ENCODE assay signal across 23 cellular contexts in the genomic region with DNA sequence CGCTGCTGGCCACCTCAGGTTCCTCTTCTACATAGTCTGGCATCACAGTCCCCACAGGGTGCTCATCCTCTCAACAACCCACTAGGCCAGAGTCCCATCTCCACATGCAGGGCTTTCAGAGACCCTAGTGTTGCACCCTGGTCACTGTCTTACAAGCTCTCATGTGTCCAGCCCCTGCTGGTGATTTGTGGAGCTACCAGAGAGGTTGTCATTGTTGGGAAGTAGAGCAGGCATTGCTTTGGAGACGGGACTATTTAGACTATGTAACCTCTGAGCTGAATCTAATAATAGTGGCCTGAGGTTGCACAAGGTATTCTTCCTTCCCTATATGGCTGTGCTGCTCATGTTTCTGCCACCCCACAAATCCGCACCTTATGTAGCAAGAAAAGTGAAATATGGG.
DNase-seq lines count a peak whose midpoint lies in the region; ATAC-seq and TF ChIP-seq lines count a peak whose summit lies in the region.
"Had no signal": no experiment of that assay in that cellular context is flagged by ENCODE, and none has a peak within 500 bp of the region (broad histone marks: within the 10 kb centered on the region; RNA-seq: fewer than 3 reads in every experiment).

No MANE protein-coding gene starts in this region.

- no peaks in the 10 kb centered on the region for H3K36me3 Mint-ChIP-seq in CD4-positive, alpha-beta T cell (ENCODE audit: low read depth)
- H3K36me3 Mint-ChIP-seq: T-cell had no signal

- H3K27ac Mint-ChIP-seq in CD4-positive, alpha-beta T cell: no peak overlapping the region
- H3K27ac Mint-ChIP-seq: activated CD4-positive, alpha-beta T cell treated with anti-CD3 and anti-CD28 coated beads, Interleukin-2, amount 10 ng/mL, durations not matched to agents 7 days and 5 days; T-cell had no signal

- no peak overlapping the region for H3K27ac ChIP-seq in CD4-positive, alpha-beta T cell (ENCODE audit: low read depth, low read length)
- H3K27ac ChIP-seq: adrenal gland, epithelial cell of prostate, upper lobe of left lung had no signal

- peaks cover 4% of the 10 kb centered on the region for H3K9me3 Mint-ChIP-seq in CD4-positive, alpha-beta T cell
- H3K9me3 Mint-ChIP-seq: activated CD4-positive, alpha-beta T cell treated with anti-CD3 and anti-CD28 coated beads, Interleukin-2, amount 10 ng/mL, durations not matched to agents 7 days and 5 days; neural crest cell had no signal

- H3K27me3 Mint-ChIP-seq in CD4-positive, alpha-beta T cell: no peaks in the 10 kb centered on the region
- H3K27me3 Mint-ChIP-seq: activated CD4-positive, alpha-beta T cell treated with anti-CD3 and anti-CD28 coated beads, Interleukin-2, amount 10 ng/mL, durations not matched to agents 7 days and 5 days; T-cell had no signal

- no peak for TF ChIP-seq CTCF in CD4-positive, alpha-beta T cell (IDR thresholded peaks at IDR 0.05)

- DNase-seq in NCI-H1694 treated with DMSO at 0.1 percent for 48 hours (lab: John Stamatoyannopoulos, UW) (peak; percentile 1), NCI-H1694 (lab: John Stamatoyannopoulos, UW) (no peak), NOMO-1 treated with DMSO at 0.1 percent for 48 hours (lab: John Stamatoyannopoulos, UW; ENCODE audit: unreplicated experiment) (peak; percentile 77), Right ventricle myocardium superior (no peak), sciatic nerve (ENCODE audit: low spot score) (no peak), NCI-H524 treated with DMSO at 0.1 percent for 48 hours (lab: John Stamatoyannopoulos, UW) (no peak)
- no peak for DNase-seq in CD4-positive, alpha-beta T cell
- DNase-seq: activated CD4-positive, alpha-beta T cell treated with anti-CD3 and anti-CD28 coated beads, Interleukin-2, amount 10 ng/mL, durations not matched to agents 7 days and 5 days; activated CD8-positive, alpha-beta memory T cell treated with anti-CD3 and anti-CD28 coated beads, Interleukin-2, amount 50 U/mL, for 48 hours; activated gamma-delta T cell; adrenal gland; dermis blood vessel endothelial cell; GDM1; Karpas-422; mucosa of descending colon; NCI-H774; RPMI8226; stimulated activated CD4-positive, alpha-beta T cell treated with anti-CD3 and anti-CD28 coated beads, Interleukin-4, amount 100 ng/mL, for 4 hours; T-cell; upper lobe of left lung had no signal

- intact Hi-C loops in Right ventricle myocardium superior (cut with DNase I): no loop called here
- intact Hi-C loops in sciatic nerve (cut with DNase I): no loop called here
- intact Hi-C loops in CD4-positive, alpha-beta T cell (cut with DNase I, micrococcal nuclease): no loop called here

- H3K4me1 Mint-ChIP-seq in CD4-positive, alpha-beta T cell (ENCODE audit: low read depth): no peaks in the 10 kb centered on the region
- H3K4me1 Mint-ChIP-seq: activated CD4-positive, alpha-beta T cell treated with anti-CD3 and anti-CD28 coated beads, Interleukin-2, amount 10 ng/mL, durations not matched to agents 7 days and 5 days; neural crest cell; T-cell had no signal

- peak; percentile 89 for ATAC-seq in Right ventricle myocardium superior (ENCODE audit: poor library complexity)
- ATAC-seq in sciatic nerve: peak; percentile 10
- no peak for ATAC-seq in HG02852 (IDR thresholded peaks at IDR 0.05; ENCODE audit: unreplicated experiment)
- no peak for ATAC-seq in CD4-positive, alpha-beta T cell (ENCODE audit: poor library complexity)
- ATAC-seq: mucosa of descending colon, T-cell had no signal

- CTCF ChIA-PET in CD4-positive, alpha-beta T cell (lab: Charles Lee): no interaction called here

- no peaks in the 10 kb centered on the region for H3K9me3 ChIP-seq in CD4-positive, alpha-beta T cell (ENCODE audit: control insufficient read depth, low read length)
- H3K9me3 ChIP-seq: adrenal gland, mucosa of descending colon, upper lobe of left lung had no signal

- POLR2A ChIA-PET in CD4-positive, alpha-beta T cell (lab: Charles Lee): no interaction called here

- no peaks in the 10 kb centered on the region for H3K27me3 ChIP-seq in CD4-positive, alpha-beta T cell (ENCODE audit: control insufficient read depth, insufficient read depth, low read length)
- H3K27me3 ChIP-seq: adrenal gland, upper lobe of left lung had no signal

- no peak overlapping the region for H3K4me3 Mint-ChIP-seq in CD4-positive, alpha-beta T cell
- H3K4me3 Mint-ChIP-seq: activated CD4-positive, alpha-beta T cell treated with anti-CD3 and anti-CD28 coated beads, Interleukin-2, amount 10 ng/mL, durations not matched to agents 7 days and 5 days; neural crest cell; T-cell had no signal

Comparison
In these comparisons a context has a peak if more than half of its experiments do, and no peak if none do; other contexts are left out.
1. DNase-seq: peak in NCI-H1694 treated with DMSO at 0.1 percent for 48 hours (single experiment) and NOMO-1 treated with DMSO at 0.1 percent for 48 hours (single experiment); none in NCI-H1694 (single experiment), Right ventricle myocardium superior (single experiment), sciatic nerve (single experiment), NCI-H524 treated with DMSO at 0.1 percent for 48 hours (single experiment) and CD4-positive, alpha-beta T cell (0 of 10).
2. ATAC-seq: peak in Right ventricle myocardium superior (single experiment) and sciatic nerve (single experiment); none in HG02852 (single experiment) and CD4-positive, alpha-beta T cell (single experiment).